20 cellular contexts compared by ENCODE assay signal in genomic region chr20:44118185-44119034, GRCh38.
A peak's percentile ranks its signal among the peaks of the same experiment; 100 is the strongest.
DNase-seq lines count a peak whose midpoint lies in the region; ATAC-seq and TF ChIP-seq lines count a peak whose summit lies in the region.
"Had no signal": no experiment of that assay in that cellular context is flagged by ENCODE, and none has a peak within 500 bp of the region (broad histone marks: within the 10 kb centered on the region; RNA-seq: fewer than 3 reads in every experiment).

No MANE protein-coding gene starts in this region.

- H3K9ac ChIP-seq in Loucy (ENCODE audit: low read depth, low read length, poor library complexity, severe bottlenecking): no peak overlapping the region

- H3F3A ChIP-seq in Loucy (ENCODE audit: low read depth): no peaks in the 10 kb centered on the region

- BruUV-seq in Caco-2 (replicated peaks; lab: Mats Ljungman, UMichigan): no TSS peak

- POLR2A ChIA-PET in Caco-2 (lab: Charles Lee): interaction anchor here (2.4 kb wide), 1 partner anchor 72 kb away, joined by 13 read pairs; no protein-coding TSS in a partner anchor

- no peaks in the 10 kb centered on the region for H3K27me3 ChIP-seq in Caco-2 (replicated peaks; ENCODE audit: control insufficient read depth, insufficient read depth, low read length)
- no peaks in the 10 kb centered on the region for H3K27me3 ChIP-seq in Loucy (ENCODE audit: insufficient read depth, low read length, poor library complexity, severe bottlenecking)
- H3K27me3 ChIP-seq in esophagus muscularis mucosa: peaks cover 0 to 17% (median 7%) of the 10 kb centered on the region in 4 donors
- no peaks in the 10 kb centered on the region for H3K27me3 ChIP-seq in psoas muscle (ENCODE audit: insufficient read depth in 3 of 3, low read length in 2 of 3)
- H3K27me3 ChIP-seq in aorta (ENCODE audit: control insufficient read depth in 1 of 2, insufficient read depth in 2 of 2, low read length in 1 of 2): no peaks in the 10 kb centered on the region
- H3K27me3 ChIP-seq: SJSA1 had no signal

- H3K4me2 ChIP-seq in Loucy (ENCODE audit: low read depth, low read length, poor library complexity, severe bottlenecking): no peak overlapping the region

- H3K4me3 Mint-ChIP-seq in Caco-2 (ENCODE audit: unreplicated experiment): no peak overlapping the region
- H3K4me3 Mint-ChIP-seq: CD14-positive monocyte had no signal

- no peaks in the 10 kb centered on the region for H3K4me1 Mint-ChIP-seq in Caco-2 (ENCODE audit: low read depth, unreplicated experiment)
- H3K4me1 Mint-ChIP-seq: CD14-positive monocyte had no signal

- intact Hi-C loops in Caco-2 (cut with micrococcal nuclease; ENCODE audit: unreplicated experiment): no loop called here
- intact Hi-C loops in esophagus muscularis mucosa (cut with DNase I): loop anchor here (10.0 kb wide), 1 partner anchor 186 kb away; no protein-coding TSS in a partner anchor
- intact Hi-C loops in psoas muscle (cut with DNase I): loop anchor here (5.0 to 10.0 kb wide), 2 partner anchors 194 to 356 kb away; partner anchors contain the start of genes FITM2 (in 2 of the 2) and TTPAL (in 1 of the 2)
- intact Hi-C loops in aorta (cut with DNase I): no loop called here

- no peaks in the 10 kb centered on the region for H3K9me3 ChIP-seq in Caco-2
- H3K9me3 ChIP-seq in Loucy (ENCODE audit: insufficient read depth, low read depth, low read length): no peaks in the 10 kb centered on the region
- H3K9me3 ChIP-seq in esophagus muscularis mucosa: no peaks in the 10 kb centered on the region
- no peaks in the 10 kb centered on the region for H3K9me3 ChIP-seq in psoas muscle
- H3K9me3 ChIP-seq in aorta (ENCODE audit: control insufficient read depth, low read length): no peaks in the 10 kb centered on the region
- H3K9me3 ChIP-seq: SJSA1 had no signal

- H3K79me2 ChIP-seq in Loucy (ENCODE audit: insufficient read depth, low read length): no peaks in the 10 kb centered on the region

- H3K27ac ChIP-seq in esophagus muscularis mucosa (replicated peaks in 1 of 4) (peak overlapping the region; percentile 71 to 81 (median 75)), psoas muscle (peak overlapping the region; percentile 60), aorta (ENCODE audit: low read depth in 1 of 2, low read length in 2 of 2) (no peak overlapping the region)
- H3K27ac ChIP-seq: HL-60, SJSA1 had no signal

- no peak for TF ChIP-seq CTCF in Caco-2 (IDR thresholded peaks at IDR 0.05; ENCODE audit: insufficient read depth in 1 of 2, low read depth in 1 of 2, low read length in 1 of 2, severe bottlenecking in 1 of 2, unreplicated experiment in 1 of 2)
- TF ChIP-seq CTCF in Loucy (conservative IDR thresholded peaks at IDR 0.05; ENCODE audit: low read length): no peak
- TF ChIP-seq CTCF in esophagus muscularis mucosa (IDR thresholded peaks at IDR 0.05): no peak
- TF ChIP-seq CTCF in psoas muscle (IDR thresholded peaks at IDR 0.05): no peak

- CTCF ChIA-PET in Caco-2 (lab: Charles Lee): interaction anchor here (0.5 to 7.4 kb wide), 8 partner anchors 13 to 341 kb away, joined by 3 to 439 read pairs (median 10); partner anchors contain the start of gene JPH2

- H3K4me3 ChIP-seq in Caco-2 (ENCODE audit: low read depth, low read length): no peak overlapping the region
- no peak overlapping the region for H3K4me3 ChIP-seq in Loucy (ENCODE audit: low read length, poor library complexity, severe bottlenecking)
- H3K4me3 ChIP-seq in esophagus muscularis mucosa: no peak overlapping the region
- H3K4me3 ChIP-seq in psoas muscle: no peak overlapping the region
- no peak overlapping the region for H3K4me3 ChIP-seq in aorta (ENCODE audit: low read length in 2 of 2)
- H3K4me3 ChIP-seq: SJSA1 had no signal

- no peaks in the 10 kb centered on the region for H3K36me3 ChIP-seq in Caco-2 (ENCODE audit: control insufficient read depth, insufficient read depth, low read length)
- no peaks in the 10 kb centered on the region for H3K36me3 ChIP-seq in Loucy (ENCODE audit: insufficient read depth, low read length)
- H3K36me3 ChIP-seq in esophagus muscularis mucosa: peaks cover 0 to 24% (median 10%) of the 10 kb centered on the region in 4 donors
- peaks cover 0 to 11% of the 10 kb centered on the region in 2 donors for H3K36me3 ChIP-seq in psoas muscle (ENCODE audit: insufficient read depth in 1 of 2, low read depth in 1 of 2)
- peaks cover 0 to 4% of the 10 kb centered on the region in 2 donors for H3K36me3 ChIP-seq in aorta (ENCODE audit: control insufficient read depth in 1 of 2, insufficient read depth in 2 of 2, low read length in 1 of 2)

- 75% methylated on average over 6 of the region's 9 CpGs for WGBS in esophagus muscularis mucosa
- WGBS in psoas muscle, 3 donors: 52 to 64% (median 57%) methylated on average over 9 of the region's 9 CpGs
- WGBS in aorta, 2 donors: 70 to 77% methylated on average over 9 of the region's 9 CpGs

- H4K20me1 ChIP-seq in Loucy (ENCODE audit: insufficient read depth, low read length, poor library complexity, severe bottlenecking): no peaks in the 10 kb centered on the region

- H3K36me3 Mint-ChIP-seq in Caco-2 (ENCODE audit: insufficient read depth, unreplicated experiment): no peaks in the 10 kb centered on the region
- H3K36me3 Mint-ChIP-seq: CD14-positive monocyte had no signal

- H3K27me3 Mint-ChIP-seq in Caco-2 (ENCODE audit: insufficient read depth, unreplicated experiment): no peaks in the 10 kb centered on the region

- DNase-seq in Caco-2: peak in 1 of 2 experiments; percentile 37
- no peak for DNase-seq in esophagus muscularis mucosa (ENCODE audit: extremely low spot score)
- no peak for DNase-seq in psoas muscle
- DNase-seq in COLO668 (lab: John Stamatoyannopoulos, UW; ENCODE audit: unreplicated experiment): no peak
- DNase-seq in aorta: no peak
- DNase-seq in H4 (ENCODE audit: low spot score): no peak
- DNase-seq: COR-L47, DMS153, EL, HCEC 1CT, KBM-7, NCI-H1436, NCI-H2029, NCI-H2171 treated with DMSO at 0.1 percent for 48 hours, NCI-H510A, NCI-H774 had no signal

- H3K27ac Mint-ChIP-seq in Caco-2 (ENCODE audit: unreplicated experiment): peak overlapping the region; percentile 13
- H3K27ac Mint-ChIP-seq: CD14-positive monocyte had no signal

- no peak for TF ChIP-seq POLR2A in esophagus muscularis mucosa (IDR thresholded peaks at IDR 0.05; ENCODE audit: low read depth)

- peak overlapping the region; percentile 55; the same call in 1 of the 2 replicates for H2AFZ ChIP-seq in Loucy (ENCODE audit: low read length)

- TF ChIP-seq EP300 in esophagus muscularis mucosa (IDR thresholded peaks at IDR 0.05): no peak

- H3K4me1 ChIP-seq in Caco-2: no peaks in the 10 kb centered on the region
- H3K4me1 ChIP-seq in Loucy (ENCODE audit: insufficient read depth, low read length, poor library complexity, severe bottlenecking): no peaks in the 10 kb centered on the region
- H3K4me1 ChIP-seq in esophagus muscularis mucosa: peaks cover 34 to 95% (median 90%) of the 10 kb centered on the region in 4 donors
- peaks cover 30% of the 10 kb centered on the region for H3K4me1 ChIP-seq in psoas muscle
- H3K4me1 ChIP-seq in aorta (ENCODE audit: control insufficient read depth in 1 of 2, insufficient read depth in 2 of 2, low read length in 2 of 2): peaks cover 2 to 3% of the 10 kb centered on the region in 2 donors
- H3K4me1 ChIP-seq: SJSA1 had no signal

- H3K9me2 ChIP-seq in Loucy (replicated peaks; ENCODE audit: low read depth, low read length): no peaks in the 10 kb centered on the region

- H3K9me3 Mint-ChIP-seq in Caco-2 (ENCODE audit: unreplicated experiment): no peaks in the 10 kb centered on the region

- ATAC-seq in psoas muscle: no peak
- ATAC-seq in aorta (ENCODE audit: low FRiP score): no peak

Comparison
In these comparisons a context has a peak if more than half of its experiments do, and no peak if none do; other contexts are left out.
1. H3K27ac ChIP-seq: peak in esophagus muscularis mucosa (4 of 4) and psoas muscle (single experiment); none in aorta (0 of 2).
2. intact Hi-C loops: an anchor here in esophagus muscularis mucosa (10.0 kb wide) and psoas muscle (5.0 to 10.0 kb wide); none called in Caco-2 and aorta.